In genomic region chr2:227325056-227325823, GRCh38 we compare ENCODE assay signal across 8 cellular contexts. TPM values are rescaled to one million over a fixed set of nuclear protein-coding genes. Genes with fewer than 3 reads are reported as not detected.
DNase-seq lines count a peak whose midpoint lies in the region; ATAC-seq, FAIRE-seq and TF ChIP-seq lines count a peak whose summit lies in the region.

Gene MFF, plus strand, starts transcription at chr2:227325251. Its CDS starts 5,415 bp downstream, at chr2:227330666.

- WGBS in body of pancreas, 2 donors, result 1 to 2% methylated on average over 26 to 67 of the region's 67 CpGs

- no peaks in the 10 kb centered on the region for H3K9me3 ChIP-seq in body of pancreas

- H3K4me1 ChIP-seq in body of pancreas, result peaks cover 17% of the 10 kb centered on the region

- peak; percentile 78 to 90 (median 89) for TF ChIP-seq POLR2A in body of pancreas (IDR thresholded peaks at IDR 0.05)

- no peaks in the 10 kb centered on the region for H3K27me3 ChIP-seq in body of pancreas

- intact Hi-C loops in body of pancreas (cut with DNase I), result no loop called here
- intact Hi-C loops in sciatic nerve (cut with DNase I), result no loop called here

- peaks cover 0 to 1% of the 10 kb centered on the region in 2 donors for H3K36me3 ChIP-seq in body of pancreas (replicated peaks in 1 of 2; ENCODE audit: insufficient read depth in 1 of 2, low read depth in 2 of 2)

- ATAC-seq in GM18520 (IDR thresholded peaks at IDR 0.05; ENCODE audit: unreplicated experiment) (peak; percentile 95), HG03064 (IDR thresholded peaks at IDR 0.05; ENCODE audit: low read depth, unreplicated experiment) (peak; percentile 98), body of pancreas (peak; percentile 100), sciatic nerve (peak; percentile 100)

- DNase-seq in A172 (ENCODE audit: low spot score) (peak; percentile 83), NCI-H2107 (lab: John Stamatoyannopoulos, UW) (peak; percentile 52), body of pancreas (peak; percentile 93 to 95 (median 94)), iPS DF 19.7 (ENCODE audit: low read depth, low spot score) (peak; percentile 78), sciatic nerve (ENCODE audit: low spot score) (peak; percentile 96)

- peak; percentile 58 for FAIRE-seq in TTC549 (lab: Jason Lieb, UNC)

- H3K27ac ChIP-seq in body of pancreas, result peak within 1 kb of the TSS; percentile 83 to 97 (median 93)

- peak in 5 of 7 experiments; percentile 15 to 40 (median 31) for TF ChIP-seq CTCF in body of pancreas (IDR thresholded peaks at IDR 0.05)

- H3K4me3 ChIP-seq in body of pancreas, result peak within 1 kb of the TSS; percentile 93 to 99

RNA-seq across cellular contexts. Expression of gene MFF, which starts in this region (rescaled TPM):
- total RNA-seq in A172 (2014; rRNA removed; shearing (Covaris generic)), result 165 and 192 TPM in 2 replicates
- total RNA-seq in body of pancreas, result 100 to 1,000 TPM in 1 of 2 donors, 10 to 100 TPM in 1; 86.9 to 141 TPM
- total RNA-seq in sciatic nerve, result 72.5 TPM

Comparison
In these comparisons a context has a peak if more than half of its experiments do, and no peak if none do; other contexts are left out.
1. Peak in every context shown above with its lines: DNase-seq, ATAC-seq, H3K4me3 ChIP-seq and H3K27ac ChIP-seq.